ENCODE assay signal across 8 cellular contexts in genomic region chr19:37902668-37903067, GRCh38. TPM values are rescaled to one million over a fixed set of nuclear protein-coding genes. Genes with fewer than 3 reads are reported as not detected.
A peak's percentile ranks its signal among the peaks of the same experiment; 100 is the strongest.
DNase-seq lines count a peak whose midpoint lies in the region; ATAC-seq and TF ChIP-seq lines count a peak whose summit lies in the region.

No MANE protein-coding gene starts in this region.

- peak; percentile 17 to 18 for ATAC-seq in naive thymus-derived CD8-positive, alpha-beta T cell
- peak; percentile 62 for ATAC-seq in stimulated activated memory B cell treated with anti-CD40 and anti-IgM and Interleukin-4, amounts not matched to agents 10 μg/mL and 1 μg/mL and 100 μg/mL, for 72 hours
- no peak for ATAC-seq in GM18520 (IDR thresholded peaks at IDR 0.05; ENCODE audit: unreplicated experiment)

- no peaks in the 10 kb centered on the region for H3K36me3 Mint-ChIP-seq in naive thymus-derived CD8-positive, alpha-beta T cell
- H3K36me3 Mint-ChIP-seq in stimulated activated memory B cell treated with anti-CD40 and anti-IgM and Interleukin-4, amounts not matched to agents 10 μg/mL and 1 μg/mL and 100 μg/mL, for 72 hours, result no peaks in the 10 kb centered on the region

- H2AFZ ChIP-seq in OCI-LY3 (ENCODE audit: low read depth, low read length), result no peak overlapping the region

- no peak overlapping the region for H3K4me3 ChIP-seq in Jurkat, Clone E6-1 (ENCODE audit: low read length)
- H3K4me3 ChIP-seq in OCI-LY3 (ENCODE audit: low read length), result no peak overlapping the region
- no peak overlapping the region for H3K4me3 ChIP-seq in esophagus muscularis mucosa

- no peak overlapping the region for H3K9ac ChIP-seq in OCI-LY3 (ENCODE audit: low read length)

- H3K4me3 Mint-ChIP-seq in naive thymus-derived CD8-positive, alpha-beta T cell, result no peak overlapping the region
- no peak overlapping the region for H3K4me3 Mint-ChIP-seq in stimulated activated memory B cell treated with anti-CD40 and anti-IgM and Interleukin-4, amounts not matched to agents 10 μg/mL and 1 μg/mL and 100 μg/mL, for 72 hours

- no peaks in the 10 kb centered on the region for H3K27me3 Mint-ChIP-seq in naive thymus-derived CD8-positive, alpha-beta T cell
- no peaks in the 10 kb centered on the region for H3K27me3 Mint-ChIP-seq in stimulated activated memory B cell treated with anti-CD40 and anti-IgM and Interleukin-4, amounts not matched to agents 10 μg/mL and 1 μg/mL and 100 μg/mL, for 72 hours

- H3K9me3 ChIP-seq in OCI-LY3 (ENCODE audit: insufficient read depth, low read length) (no peaks in the 10 kb centered on the region), esophagus muscularis mucosa (no peaks in the 10 kb centered on the region)

- no peak for TF ChIP-seq POLR2A in esophagus muscularis mucosa (IDR thresholded peaks at IDR 0.05; ENCODE audit: low read depth)

- DNase-seq in EH (ENCODE audit: low read depth) (peak; percentile 74), activated T-cell treated with anti-CD3 and anti-CD28 coated beads for 24 hours (ENCODE audit: low read depth) (peak; percentile 78), esophagus muscularis mucosa (ENCODE audit: extremely low spot score) (peak; percentile 93)
- peak; percentile 71 for DNase-seq in Jurkat, Clone E6-1 (ENCODE audit: low read depth, low spot score)
- DNase-seq in naive thymus-derived CD8-positive, alpha-beta T cell, result peak; percentile 57 to 91 (median 75)

- H3K9me3 Mint-ChIP-seq in naive thymus-derived CD8-positive, alpha-beta T cell, result no peaks in the 10 kb centered on the region
- no peaks in the 10 kb centered on the region for H3K9me3 Mint-ChIP-seq in stimulated activated memory B cell treated with anti-CD40 and anti-IgM and Interleukin-4, amounts not matched to agents 10 μg/mL and 1 μg/mL and 100 μg/mL, for 72 hours

- H3K27me3 ChIP-seq in OCI-LY3 (ENCODE audit: low read depth, low read length) (no peaks in the 10 kb centered on the region), esophagus muscularis mucosa (no peaks in the 10 kb centered on the region)

- TF ChIP-seq CTCF in OCI-LY3 (IDR thresholded peaks at IDR 0.05; ENCODE audit: low read depth, low read length) (peak; percentile 97), esophagus muscularis mucosa (IDR thresholded peaks at IDR 0.05) (peak; percentile 54 to 66 (median 61))

- H3K27ac Mint-ChIP-seq in naive thymus-derived CD8-positive, alpha-beta T cell, result peak overlapping the region in 6 of 10 donors; percentile 8 to 74 (median 62)
- peak overlapping the region; percentile 74 for H3K27ac Mint-ChIP-seq in stimulated activated memory B cell treated with anti-CD40 and anti-IgM and Interleukin-4, amounts not matched to agents 10 μg/mL and 1 μg/mL and 100 μg/mL, for 72 hours

- H3K79me2 ChIP-seq in OCI-LY3 (ENCODE audit: low read length), result peaks cover 5% of the 10 kb centered on the region

- H3K36me3 ChIP-seq in OCI-LY3 (replicated peaks; ENCODE audit: low read depth, low read length), result no peaks in the 10 kb centered on the region
- no peaks in the 10 kb centered on the region for H3K36me3 ChIP-seq in esophagus muscularis mucosa

- POLR2A ChIA-PET in naive thymus-derived CD8-positive, alpha-beta T cell (lab: Charles Lee), result interaction anchor here (0.5 to 1.8 kb wide), 6 partner anchors 35 to 1482 kb away, joined by 3 to 5 read pairs (median 3); partner anchors contain the start of gene CATSPERG

- peaks cover 12% of the 10 kb centered on the region for H3K4me1 ChIP-seq in OCI-LY3 (ENCODE audit: low read length)
- peaks cover 6 to 9% (median 7%) of the 10 kb centered on the region in 4 donors for H3K4me1 ChIP-seq in esophagus muscularis mucosa

- H4K20me1 ChIP-seq in OCI-LY3 (ENCODE audit: insufficient read depth, low read length), result no peaks in the 10 kb centered on the region

- intact Hi-C loops in esophagus muscularis mucosa (cut with DNase I), result loop anchor here (10.0 kb wide), 2 partner anchors 152 to 432 kb away; partner anchors contain the start of gene CATSPERG

- H3K27ac ChIP-seq in OCI-LY3 (ENCODE audit: low read length) (no peak overlapping the region), esophagus muscularis mucosa (replicated peaks in 1 of 4) (no peak overlapping the region)

- 6% methylated on average over 4 of the region's 4 CpGs for WGBS in esophagus muscularis mucosa

- TF ChIP-seq EP300 in esophagus muscularis mucosa (IDR thresholded peaks at IDR 0.05), result no peak

- H3K4me1 Mint-ChIP-seq in naive thymus-derived CD8-positive, alpha-beta T cell, result peaks cover 7 to 19% (median 13%) of the 10 kb centered on the region in 4 donors
- peaks cover 29% of the 10 kb centered on the region for H3K4me1 Mint-ChIP-seq in stimulated activated memory B cell treated with anti-CD40 and anti-IgM and Interleukin-4, amounts not matched to agents 10 μg/mL and 1 μg/mL and 100 μg/mL, for 72 hours

- H3K4me2 ChIP-seq in OCI-LY3 (ENCODE audit: low read length), result no peak overlapping the region

RNA-seq across cellular contexts. Expression of gene WDR87, which starts 3.7 kb away (rescaled TPM):
- polyA plus RNA-seq in Jurkat, Clone E6-1 (2012; ENCODE audit: insufficient read depth, insufficient read length), result not detected
- total RNA-seq in esophagus muscularis mucosa, result not detected
- not detected for total RNA-seq in naive thymus-derived CD8-positive, alpha-beta T cell
- polyA plus RNA-seq in naive thymus-derived CD8-positive, alpha-beta T cell, result not detected

RNA-seq across cellular contexts. Expression of gene SIPA1L3, which starts 4.3 kb away (rescaled TPM):
- polyA plus RNA-seq in Jurkat, Clone E6-1 (2012; ENCODE audit: insufficient read depth, insufficient read length), result 9.9 TPM
- total RNA-seq in esophagus muscularis mucosa, result 10 to 100 TPM; 10.4 to 17.9 (median 13.2) TPM
- total RNA-seq in naive thymus-derived CD8-positive, alpha-beta T cell, result 10 to 100 TPM; 32.6 to 34.5 TPM
- 1 to 10 TPM in 2 of 3 donors, under 1 TPM in 1; 0.66 to 1.6 (median 1.6) TPM for polyA plus RNA-seq in naive thymus-derived CD8-positive, alpha-beta T cell
